Comparison of ENCODE assay signal across 16 cellular contexts in the genomic region with DNA sequence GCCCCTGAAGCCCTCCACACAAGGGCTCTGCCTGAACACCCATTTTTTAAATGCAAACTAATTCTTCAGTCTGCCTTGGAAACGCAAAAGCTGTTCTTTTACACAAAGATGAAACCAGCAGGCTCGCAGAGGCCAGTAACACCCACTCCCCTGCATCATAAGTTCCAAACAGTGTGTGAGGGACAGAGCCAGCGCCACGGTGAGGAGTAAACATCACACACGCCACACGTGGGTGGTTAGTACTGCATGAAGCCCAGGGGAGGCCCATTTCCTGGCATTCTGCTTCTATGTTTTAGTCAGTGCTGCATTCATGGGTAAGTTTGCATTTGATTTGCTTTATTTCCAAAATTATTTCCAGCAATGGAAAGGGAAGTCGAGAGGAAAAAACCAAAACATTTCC.
DNase-seq lines count a peak whose midpoint lies in the region; ATAC-seq and TF ChIP-seq lines count a peak whose summit lies in the region.
"Had no signal": no experiment of that assay in that cellular context is flagged by ENCODE, and none has a peak within 500 bp of the region (broad histone marks: within the 10 kb centered on the region; RNA-seq: fewer than 3 reads in every experiment).

No MANE protein-coding gene starts in this region.

- H3K9me3 ChIP-seq in neural progenitor cell (ENCODE audit: low read depth): no peaks in the 10 kb centered on the region
- H3K9me3 ChIP-seq in testis: no peaks in the 10 kb centered on the region
- H3K9me3 ChIP-seq: uterus had no signal

- no peak for TF ChIP-seq CTCF in neural progenitor cell (IDR thresholded peaks at IDR 0.05)
- TF ChIP-seq CTCF in testis (IDR thresholded peaks at IDR 0.05): no peak

- no peaks in the 10 kb centered on the region for H3K79me2 ChIP-seq in neural progenitor cell (ENCODE audit: low read depth)

- intact Hi-C loops in testis (cut with DNase I; ENCODE audit: low total_unique reads): no loop called here

- peak overlapping the region; percentile 9 for H2AFZ ChIP-seq in neural progenitor cell (replicated peaks)

- no peak for ATAC-seq in HG03039 (IDR thresholded peaks at IDR 0.05; ENCODE audit: unreplicated experiment)
- no peak for ATAC-seq in GM18858 (IDR thresholded peaks at IDR 0.05; ENCODE audit: unreplicated experiment)
- ATAC-seq: effector memory CD8-positive, alpha-beta T cell; K562; SK-N-SH treated with all-trans-retinoic acid at 6 μM for 48 hours had no signal

- no peaks in the 10 kb centered on the region for H3K4me1 ChIP-seq in neural progenitor cell
- H3K4me1 ChIP-seq in testis: peaks cover 5% of the 10 kb centered on the region
- H3K4me1 ChIP-seq: spleen, uterus had no signal

- H3K9me3 Mint-ChIP-seq in neural progenitor cell: peaks cover 4% of the 10 kb centered on the region

- no peak overlapping the region for H3K4me2 ChIP-seq in neural progenitor cell

- H3K4me1 Mint-ChIP-seq in neural progenitor cell: peaks cover 12% of the 10 kb centered on the region

- H4K20me1 ChIP-seq in neural progenitor cell (ENCODE audit: low read depth): no peaks in the 10 kb centered on the region

- TF ChIP-seq POLR2A in testis (IDR thresholded peaks at IDR 0.05): no peak

- H3K4me3 Mint-ChIP-seq in neural progenitor cell: no peak overlapping the region
- H3K4me3 Mint-ChIP-seq: effector memory CD8-positive, alpha-beta T cell had no signal

- no peaks in the 10 kb centered on the region for H3K27me3 ChIP-seq in neural progenitor cell
- no peaks in the 10 kb centered on the region for H3K27me3 ChIP-seq in testis
- H3K27me3 ChIP-seq: spleen, uterus had no signal

- no peaks in the 10 kb centered on the region for H3F3A ChIP-seq in neural progenitor cell (ENCODE audit: low read depth)

- H3K27ac Mint-ChIP-seq in neural progenitor cell: no peak overlapping the region
- H3K27ac Mint-ChIP-seq: effector memory CD8-positive, alpha-beta T cell had no signal

- H3K36me3 Mint-ChIP-seq in neural progenitor cell: no peaks in the 10 kb centered on the region

- no peak overlapping the region for H3K9ac ChIP-seq in neural progenitor cell

- peak; percentile 9 to 45 (median 14) for DNase-seq in stimulated activated CD4-positive, alpha-beta T cell treated with anti-CD3 and anti-CD28 coated beads, Interleukin-12 subunit alpha, Interleukin-12 subunit beta, amount 100 ng/mL, for 48 hours (ENCODE audit: low read depth in 2 of 3, low spot score in 1 of 3)
- no peak for DNase-seq in stimulated activated CD4-positive, alpha-beta T cell treated with anti-CD3 and anti-CD28 coated beads, Interleukin-12 subunit alpha, Interleukin-12 subunit beta, amount 100 ng/mL, for 4 hours
- peak; percentile 54 to 62 for DNase-seq in activated T-cell treated with anti-CD3 and anti-CD28 coated beads, Interleukin-2, amount 50 U/mL, for 48 hours
- DNase-seq in neural progenitor cell (ENCODE audit: low spot score) (no peak), testis (peak; percentile 58), NCI-H2171 treated with DMSO at 0.1 percent for 48 hours (lab: John Stamatoyannopoulos, UW) (no peak)
- DNase-seq: effector memory CD8-positive, alpha-beta T cell; foreskin fibroblast; mesenchymal stem cell; NCI-H1417 treated with DMSO at 0.1 percent for 48 hours; spleen; uterus had no signal

- 38 to 62% methylated on average over 7 of the region's 7 CpGs for WGBS in testis, 2 donors

- no peak overlapping the region for H3K4me3 ChIP-seq in neural progenitor cell
- no peak overlapping the region for H3K4me3 ChIP-seq in testis
- H3K4me3 ChIP-seq: K562, spleen, uterus had no signal

- no peak overlapping the region for H3K27ac ChIP-seq in neural progenitor cell
- no peak overlapping the region for H3K27ac ChIP-seq in testis
- H3K27ac ChIP-seq: spleen, uterus had no signal

- no peaks in the 10 kb centered on the region for H3K36me3 ChIP-seq in neural progenitor cell
- no peaks in the 10 kb centered on the region for H3K36me3 ChIP-seq in testis (ENCODE audit: low read depth, missing control alignments)
- H3K36me3 ChIP-seq: spleen, uterus had no signal

- H3K27me3 Mint-ChIP-seq in neural progenitor cell (ENCODE audit: insufficient read depth, low read depth): peaks cover 8% of the 10 kb centered on the region
- H3K27me3 Mint-ChIP-seq: effector memory CD8-positive, alpha-beta T cell had no signal

Comparison
In these comparisons a context has a peak if more than half of its experiments do, and no peak if none do; other contexts are left out.
1. DNase-seq: peak in stimulated activated CD4-positive, alpha-beta T cell treated with anti-CD3 and anti-CD28 coated beads, Interleukin-12 subunit alpha, Interleukin-12 subunit beta, amount 100 ng/mL, for 48 hours (3 of 3), activated T-cell treated with anti-CD3 and anti-CD28 coated beads, Interleukin-2, amount 50 U/mL, for 48 hours (2 of 2) and testis (single experiment); none in stimulated activated CD4-positive, alpha-beta T cell treated with anti-CD3 and anti-CD28 coated beads, Interleukin-12 subunit alpha, Interleukin-12 subunit beta, amount 100 ng/mL, for 4 hours (single experiment), neural progenitor cell (single experiment) and NCI-H2171 treated with DMSO at 0.1 percent for 48 hours (single experiment).